In the genomic region with DNA sequence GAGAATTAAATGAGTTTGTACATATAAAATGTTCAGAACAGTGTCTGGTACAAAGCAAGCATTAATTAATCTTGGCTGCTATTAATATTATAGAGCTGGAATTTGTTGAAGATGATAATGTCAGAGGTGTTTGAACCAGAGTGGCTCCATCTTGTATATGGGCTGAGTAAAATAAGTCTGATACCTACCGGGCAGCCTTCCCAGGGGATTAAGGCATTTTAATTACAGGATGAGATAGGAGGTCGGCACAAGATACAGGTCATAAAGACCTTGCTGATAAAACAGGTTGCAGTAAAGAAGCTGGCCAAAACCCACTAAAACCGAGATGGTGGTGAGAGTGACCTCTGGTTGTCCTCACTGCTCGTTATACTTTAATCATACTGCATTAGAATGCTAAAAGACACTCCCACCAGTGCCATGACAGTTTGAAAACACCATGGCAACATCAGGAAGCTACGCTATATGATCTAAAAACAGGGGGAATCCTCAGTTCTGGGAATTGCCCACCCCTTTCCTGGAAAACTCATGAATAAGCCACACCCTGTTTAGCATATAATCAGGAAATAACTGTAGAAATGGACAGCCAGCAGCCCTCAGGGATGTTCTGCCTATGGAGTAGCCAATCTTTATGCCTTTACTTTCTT, we compare ENCODE assay signal across 16 cellular contexts.
"Had no signal": no experiment of that assay in that cellular context is flagged by ENCODE, and none has a peak within 500 bp of the region (broad histone marks: within the 10 kb centered on the region; RNA-seq: fewer than 3 reads in every experiment).

No MANE protein-coding gene starts in this region.

- ATAC-seq: mucosa of descending colon; naive thymus-derived CD8-positive, alpha-beta T cell had no signal

- H3K4me1 Mint-ChIP-seq: naive thymus-derived CD8-positive, alpha-beta T cell had no signal

- DNase-seq: cerebellar nuclear complex; colonic mucosa; dermis blood vessel endothelial cell; foreskin melanocyte; islet precursor cell; mucosa of descending colon; naive thymus-derived CD8-positive, alpha-beta T cell; ovary; right cardiac atrium; small intestine; stimulated activated CD4-positive, alpha-beta T cell treated with anti-CD3 and anti-CD28 coated beads, Interleukin-12 subunit alpha, Interleukin-12 subunit beta, amount 100 ng/mL, for 4 hours; stimulated activated naive CD4-positive, alpha-beta T cell; stomach; substantia nigra; transverse colon had no signal

- H3K4me3 Mint-ChIP-seq: naive thymus-derived CD8-positive, alpha-beta T cell had no signal

- H3K9me3 ChIP-seq: colonic mucosa, mucosa of descending colon, ovary, stomach, thoracic aorta, transverse colon had no signal

- H3K27ac ChIP-seq: colonic mucosa, ovary, stomach, thoracic aorta, transverse colon had no signal

- H3K36me3 Mint-ChIP-seq: naive thymus-derived CD8-positive, alpha-beta T cell had no signal

- H3K27ac Mint-ChIP-seq: naive thymus-derived CD8-positive, alpha-beta T cell had no signal

- FAIRE-seq: small intestine had no signal

- H3K4me3 ChIP-seq: colonic mucosa, mucosa of descending colon, ovary, stomach, thoracic aorta, transverse colon had no signal

- H3K36me3 ChIP-seq: colonic mucosa, ovary, stomach, thoracic aorta, transverse colon had no signal

- H3K27me3 ChIP-seq: colonic mucosa, ovary, stomach, transverse colon had no signal

- H3K4me1 ChIP-seq: colonic mucosa, stomach, transverse colon had no signal
